ENCODE assay signal across 1 cellular context in genomic region chr3:67362686-67363085, GRCh38.
A peak's percentile ranks its signal among the peaks of the same experiment; 100 is the strongest.
TF ChIP-seq lines count a peak whose summit lies in the region.

No MANE protein-coding gene starts in this region.

TF ChIP-seq in K562, 482 proteins besides CTCF, POLR2A, EP300 and RAD21 (continued from another document and continues in another):
- no peak for TF ChIP-seq REST (CRISPR knock-in tag; IDR thresholded peaks at IDR 0.05; ENCODE audit: low read depth)
- TF ChIP-seq PKNOX1 (IDR thresholded peaks at IDR 0.05): no peak
- TF ChIP-seq GTF2A2 (tag; IDR thresholded peaks at IDR 0.05): no peak
- no peak for TF ChIP-seq SNRNP70 (optimal IDR thresholded peaks at IDR 0.05; ENCODE audit: low read depth, low read length)
- 0 out of 2 replicates have a peak, but pooled peaks have one; percentile 30 for TF ChIP-seq MTA3 (IDR thresholded peaks at IDR 0.05; ENCODE audit: borderline replicate concordance)
- TF ChIP-seq MCM5 (IDR thresholded peaks at IDR 0.05; ENCODE audit: low read depth): no peak
- TF ChIP-seq EHMT2 (IDR thresholded peaks at IDR 0.05): no peak
- TF ChIP-seq RCOR1 (IDR thresholded peaks at IDR 0.05; ENCODE audit: borderline replicate concordance in 1 of 2, low read depth in 2 of 2, low read length in 2 of 2): peak in 1 of 2 experiments; percentile 61; a peak in 1 of 4 replicates
- TF ChIP-seq KDM1A (IDR thresholded peaks at IDR 0.05): peak; percentile 56 to 61; a peak in 3 of 4 replicates
- peak; percentile 23; the same call in 1 of the 2 replicates for TF ChIP-seq FOXM1 (IDR thresholded peaks at IDR 0.05; ENCODE audit: low read depth)
- no peak for TF ChIP-seq FOXM1 (CRISPR knock-in tag; IDR thresholded peaks at IDR 0.05; ENCODE audit: low read depth)
- TF ChIP-seq FOXK2 (conservative IDR thresholded peaks at IDR 0.05 in 1 of 2, IDR thresholded peaks at IDR 0.05 in 1 of 2; ENCODE audit: low read depth in 2 of 2): no peak
- no peak for TF ChIP-seq PBX2 (CRISPR knock-in tag; IDR thresholded peaks at IDR 0.05; ENCODE audit: low read depth)
- TF ChIP-seq PBX2 (tag; conservative IDR thresholded peaks at IDR 0.05; ENCODE audit: low read depth): peak; percentile 44
- TF ChIP-seq SMAD1 (IDR thresholded peaks at IDR 0.05; ENCODE audit: low read depth, low read length, partially characterized antibody): no peak
- no peak for TF ChIP-seq TBP (optimal IDR thresholded peaks at IDR 0.05; ENCODE audit: low read depth, low read length)
- TF ChIP-seq RNF2 (IDR thresholded peaks at IDR 0.05): 0 out of 2 replicates have a peak, but pooled peaks have one; percentile 35
- no peak for TF ChIP-seq SRSF7 (optimal IDR thresholded peaks at IDR 0.05; ENCODE audit: low read depth, low read length)
- no peak for TF ChIP-seq GABPA (tag; conservative IDR thresholded peaks at IDR 0.05; ENCODE audit: low read depth)
- no peak for TF ChIP-seq ZBTB40 (IDR thresholded peaks at IDR 0.05)
- TF ChIP-seq ZBTB40 (CRISPR knock-in tag; IDR thresholded peaks at IDR 0.05): no peak
- TF ChIP-seq ARID1B (IDR thresholded peaks at IDR 0.05): peak; percentile 85
- TF ChIP-seq JUN (IDR thresholded peaks at IDR 0.05; ENCODE audit: borderline replicate concordance, low read depth, low read length): peak; percentile 74; the same call in 1 of the 2 replicates
- TF ChIP-seq JUN (CRISPR knock-in tag; IDR thresholded peaks at IDR 0.05; ENCODE audit: borderline replicate concordance): no peak
- TF ChIP-seq NFE2 (IDR thresholded peaks at IDR 0.05; ENCODE audit: low read depth): no peak
- TF ChIP-seq CUX1 (CRISPR knock-in tag; IDR thresholded peaks at IDR 0.05): no peak
- TF ChIP-seq ZNF253 (CRISPR knock-in tag; conservative IDR thresholded peaks at IDR 0.05): no peak
- TF ChIP-seq ELF1 (tag; IDR thresholded peaks at IDR 0.05): no peak
- TF ChIP-seq SMARCA4 (IDR thresholded peaks at IDR 0.05): peak; percentile 79
- peak; percentile 67; the same call in 1 of the 2 replicates for TF ChIP-seq SMARCC2 (IDR thresholded peaks at IDR 0.05; ENCODE audit: low read depth)
- no peak for TF ChIP-seq MBD1 (CRISPR knock-in tag; IDR thresholded peaks at IDR 0.05)
- peak; percentile 77; the same call in 1 of the 2 replicates for TF ChIP-seq SMARCE1 (IDR thresholded peaks at IDR 0.05)
- TF ChIP-seq BACH1 (tag; IDR thresholded peaks at IDR 0.05): no peak
- peak; percentile 64; the same call in 1 of the 2 replicates for TF ChIP-seq CTBP1 (IDR thresholded peaks at IDR 0.05; ENCODE audit: borderline replicate concordance)
- no peak for TF ChIP-seq NR1H2 (CRISPR knock-in tag; IDR thresholded peaks at IDR 0.05)
- peak; percentile 43; the same call in 1 of the 2 replicates for TF ChIP-seq ETV1 (tag; conservative IDR thresholded peaks at IDR 0.05; ENCODE audit: low read depth)
- TF ChIP-seq ZNF197 (CRISPR knock-in tag; IDR thresholded peaks at IDR 0.05; ENCODE audit: low read depth): no peak
- no peak for TF ChIP-seq FOXK1 (CRISPR knock-in tag; IDR thresholded peaks at IDR 0.05; ENCODE audit: borderline replicate concordance)
- peak; percentile 55 to 56; a peak in 3 of 4 replicates for TF ChIP-seq TRIM24 (IDR thresholded peaks at IDR 0.05)
